1 cellular context compared by ENCODE assay signal in the genomic region with DNA sequence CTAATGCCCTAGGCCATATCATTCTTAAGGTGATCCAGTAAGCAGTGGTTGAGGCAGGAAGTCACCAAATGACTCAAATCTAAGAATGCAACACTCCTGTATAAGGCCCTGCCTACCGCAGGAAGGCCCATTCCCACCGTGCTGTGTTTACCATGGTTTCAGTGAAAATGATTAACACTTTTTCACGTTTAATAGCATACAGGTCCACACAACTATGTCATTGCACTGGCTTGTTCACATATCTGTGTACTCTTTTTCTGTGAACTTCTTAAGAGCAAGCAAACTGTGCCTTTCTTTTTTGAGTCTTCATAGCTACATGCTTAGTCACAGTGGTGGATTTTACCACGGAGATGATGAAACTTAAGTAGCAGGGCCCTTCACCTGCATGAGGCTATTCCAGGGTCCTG.
TF ChIP-seq lines count a peak whose summit lies in the region.

No MANE protein-coding gene starts in this region.

TF ChIP-seq in GM12878, 131 proteins besides CTCF, POLR2A, EP300 and RAD21 (continued from another document):
- TF ChIP-seq, protein P1, sequence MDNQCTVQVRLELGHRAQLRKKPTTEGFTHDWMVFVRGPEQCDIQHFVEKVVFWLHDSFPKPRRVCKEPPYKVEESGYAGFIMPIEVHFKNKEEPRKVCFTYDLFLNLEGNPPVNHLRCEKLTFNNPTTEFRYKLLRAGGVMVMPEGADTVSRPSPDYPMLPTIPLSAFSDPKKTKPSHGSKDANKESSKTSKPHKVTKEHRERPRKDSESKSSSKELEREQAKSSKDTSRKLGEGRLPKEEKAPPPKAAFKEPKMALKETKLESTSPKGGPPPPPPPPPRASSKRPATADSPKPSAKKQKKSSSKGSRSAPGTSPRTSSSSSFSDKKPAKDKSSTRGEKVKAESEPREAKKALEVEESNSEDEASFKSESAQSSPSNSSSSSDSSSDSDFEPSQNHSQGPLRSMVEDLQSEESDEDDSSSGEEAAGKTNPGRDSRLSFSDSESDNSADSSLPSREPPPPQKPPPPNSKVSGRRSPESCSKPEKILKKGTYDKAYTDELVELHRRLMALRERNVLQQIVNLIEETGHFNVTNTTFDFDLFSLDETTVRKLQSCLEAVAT (IDR thresholded peaks at IDR 0.05) = no peak
- TF ChIP-seq, protein P2, sequence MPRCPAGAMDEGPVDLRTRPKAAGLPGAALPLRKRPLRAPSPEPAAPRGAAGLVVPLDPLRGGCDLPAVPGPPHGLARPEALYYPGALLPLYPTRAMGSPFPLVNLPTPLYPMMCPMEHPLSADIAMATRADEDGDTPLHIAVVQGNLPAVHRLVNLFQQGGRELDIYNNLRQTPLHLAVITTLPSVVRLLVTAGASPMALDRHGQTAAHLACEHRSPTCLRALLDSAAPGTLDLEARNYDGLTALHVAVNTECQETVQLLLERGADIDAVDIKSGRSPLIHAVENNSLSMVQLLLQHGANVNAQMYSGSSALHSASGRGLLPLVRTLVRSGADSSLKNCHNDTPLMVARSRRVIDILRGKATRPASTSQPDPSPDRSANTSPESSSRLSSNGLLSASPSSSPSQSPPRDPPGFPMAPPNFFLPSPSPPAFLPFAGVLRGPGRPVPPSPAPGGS (IDR thresholded peaks at IDR 0.05; ENCODE audit: borderline replicate concordance, insufficient read depth, low read depth, low read length, poor library complexity, severe bottlenecking) = no peak
- TF ChIP-seq SUZ12 (IDR thresholded peaks at IDR 0.05; ENCODE audit: unreplicated experiment) (no peak), NFYA (IDR thresholded peaks at IDR 0.05; ENCODE audit: borderline replicate concordance, low read depth, low read length) (no peak), MXI1 (IDR thresholded peaks at IDR 0.05; ENCODE audit: low read depth, low read length) (no peak), CEBPB (IDR thresholded peaks at IDR 0.05; ENCODE audit: borderline replicate concordance in 1 of 2, low read depth in 2 of 2, low read length in 2 of 2) (no peak), SPI1 (IDR thresholded peaks at IDR 0.05; ENCODE audit: borderline replicate concordance, insufficient read depth, low read depth, low read length) (no peak), SRF (IDR thresholded peaks at IDR 0.05; ENCODE audit: low read depth in 2 of 2, low read length in 2 of 2) (no peak), JUNB (IDR thresholded peaks at IDR 0.05) (peak; percentile 73), CHD4 (IDR thresholded peaks at IDR 0.05) (no peak), SREBF1 (IDR thresholded peaks at IDR 0.05; ENCODE audit: low read length) (no peak), CREB1 (IDR thresholded peaks at IDR 0.05; ENCODE audit: low read depth) (no peak), POLR2AphosphoS5 (IDR thresholded peaks at IDR 0.05; ENCODE audit: low read length) (no peak), ZZZ3 (IDR thresholded peaks at IDR 0.05; ENCODE audit: control insufficient read depth, insufficient read length, low read depth) (no peak), HCFC1 (IDR thresholded peaks at IDR 0.05; ENCODE audit: low read length) (no peak), MEF2B (IDR thresholded peaks at IDR 0.05; ENCODE audit: partially characterized antibody, poor library complexity, severe bottlenecking) (no peak), IRF4 (IDR thresholded peaks at IDR 0.05; ENCODE audit: low read depth, low read length) (peak; percentile 55; the same call in 1 of the 2 replicates), RELA (IDR thresholded peaks at IDR 0.05; ENCODE audit: borderline replicate concordance, partially characterized antibody) (no peak), RBBP5 (conservative IDR thresholded peaks at IDR 0.05) (no peak), MYC (IDR thresholded peaks at IDR 0.05; ENCODE audit: insufficient read depth, insufficient read length, insufficient replicate concordance, low read length, severe bottlenecking) (no peak), HDAC6 (IDR thresholded peaks at IDR 0.05; ENCODE audit: unreplicated experiment) (no peak), MYB (IDR thresholded peaks at IDR 0.05; ENCODE audit: borderline replicate concordance, low read depth, low read length) (no peak), ZNF622 (IDR thresholded peaks at IDR 0.05) (no peak), SMC3 (IDR thresholded peaks at IDR 0.05; ENCODE audit: borderline replicate concordance, low read length) (no peak), RUNX3 (IDR thresholded peaks at IDR 0.05; ENCODE audit: low read length) (peak; percentile 94), NRF1 (conservative IDR thresholded peaks at IDR 0.05; ENCODE audit: low read depth, low read length) (no peak), POLR2AphosphoS2 (IDR thresholded peaks at IDR 0.05; ENCODE audit: low read depth, low read length) (no peak), STAT1 (conservative IDR thresholded peaks at IDR 0.05) (no peak), CBFB (IDR thresholded peaks at IDR 0.05; ENCODE audit: low read depth) (no peak), IKZF1 (conservative IDR thresholded peaks at IDR 0.05) (no peak)
- TF ChIP-seq, protein P3, sequence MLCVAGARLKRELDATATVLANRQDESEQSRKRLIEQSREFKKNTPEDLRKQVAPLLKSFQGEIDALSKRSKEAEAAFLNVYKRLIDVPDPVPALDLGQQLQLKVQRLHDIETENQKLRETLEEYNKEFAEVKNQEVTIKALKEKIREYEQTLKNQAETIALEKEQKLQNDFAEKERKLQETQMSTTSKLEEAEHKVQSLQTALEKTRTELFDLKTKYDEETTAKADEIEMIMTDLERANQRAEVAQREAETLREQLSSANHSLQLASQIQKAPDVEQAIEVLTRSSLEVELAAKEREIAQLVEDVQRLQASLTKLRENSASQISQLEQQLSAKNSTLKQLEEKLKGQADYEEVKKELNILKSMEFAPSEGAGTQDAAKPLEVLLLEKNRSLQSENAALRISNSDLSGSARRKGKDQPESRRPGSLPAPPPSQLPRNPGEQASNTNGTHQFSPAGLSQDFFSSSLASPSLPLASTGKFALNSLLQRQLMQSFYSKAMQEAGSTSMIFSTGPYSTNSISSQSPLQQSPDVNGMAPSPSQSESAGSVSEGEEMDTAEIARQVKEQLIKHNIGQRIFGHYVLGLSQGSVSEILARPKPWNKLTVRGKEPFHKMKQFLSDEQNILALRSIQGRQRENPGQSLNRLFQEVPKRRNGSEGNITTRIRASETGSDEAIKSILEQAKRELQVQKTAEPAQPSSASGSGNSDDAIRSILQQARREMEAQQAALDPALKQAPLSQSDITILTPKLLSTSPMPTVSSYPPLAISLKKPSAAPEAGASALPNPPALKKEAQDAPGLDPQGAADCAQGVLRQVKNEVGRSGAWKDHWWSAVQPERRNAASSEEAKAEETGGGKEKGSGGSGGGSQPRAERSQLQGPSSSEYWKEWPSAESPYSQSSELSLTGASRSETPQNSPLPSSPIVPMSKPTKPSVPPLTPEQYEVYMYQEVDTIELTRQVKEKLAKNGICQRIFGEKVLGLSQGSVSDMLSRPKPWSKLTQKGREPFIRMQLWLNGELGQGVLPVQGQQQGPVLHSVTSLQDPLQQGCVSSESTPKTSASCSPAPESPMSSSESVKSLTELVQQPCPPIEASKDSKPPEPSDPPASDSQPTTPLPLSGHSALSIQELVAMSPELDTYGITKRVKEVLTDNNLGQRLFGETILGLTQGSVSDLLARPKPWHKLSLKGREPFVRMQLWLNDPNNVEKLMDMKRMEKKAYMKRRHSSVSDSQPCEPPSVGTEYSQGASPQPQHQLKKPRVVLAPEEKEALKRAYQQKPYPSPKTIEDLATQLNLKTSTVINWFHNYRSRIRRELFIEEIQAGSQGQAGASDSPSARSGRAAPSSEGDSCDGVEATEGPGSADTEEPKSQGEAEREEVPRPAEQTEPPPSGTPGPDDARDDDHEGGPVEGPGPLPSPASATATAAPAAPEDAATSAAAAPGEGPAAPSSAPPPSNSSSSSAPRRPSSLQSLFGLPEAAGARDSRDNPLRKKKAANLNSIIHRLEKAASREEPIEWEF (IDR thresholded peaks at IDR 0.05; ENCODE audit: insufficient replicate concordance, low read depth, low read length) = no peak
- TF ChIP-seq, protein P4, sequence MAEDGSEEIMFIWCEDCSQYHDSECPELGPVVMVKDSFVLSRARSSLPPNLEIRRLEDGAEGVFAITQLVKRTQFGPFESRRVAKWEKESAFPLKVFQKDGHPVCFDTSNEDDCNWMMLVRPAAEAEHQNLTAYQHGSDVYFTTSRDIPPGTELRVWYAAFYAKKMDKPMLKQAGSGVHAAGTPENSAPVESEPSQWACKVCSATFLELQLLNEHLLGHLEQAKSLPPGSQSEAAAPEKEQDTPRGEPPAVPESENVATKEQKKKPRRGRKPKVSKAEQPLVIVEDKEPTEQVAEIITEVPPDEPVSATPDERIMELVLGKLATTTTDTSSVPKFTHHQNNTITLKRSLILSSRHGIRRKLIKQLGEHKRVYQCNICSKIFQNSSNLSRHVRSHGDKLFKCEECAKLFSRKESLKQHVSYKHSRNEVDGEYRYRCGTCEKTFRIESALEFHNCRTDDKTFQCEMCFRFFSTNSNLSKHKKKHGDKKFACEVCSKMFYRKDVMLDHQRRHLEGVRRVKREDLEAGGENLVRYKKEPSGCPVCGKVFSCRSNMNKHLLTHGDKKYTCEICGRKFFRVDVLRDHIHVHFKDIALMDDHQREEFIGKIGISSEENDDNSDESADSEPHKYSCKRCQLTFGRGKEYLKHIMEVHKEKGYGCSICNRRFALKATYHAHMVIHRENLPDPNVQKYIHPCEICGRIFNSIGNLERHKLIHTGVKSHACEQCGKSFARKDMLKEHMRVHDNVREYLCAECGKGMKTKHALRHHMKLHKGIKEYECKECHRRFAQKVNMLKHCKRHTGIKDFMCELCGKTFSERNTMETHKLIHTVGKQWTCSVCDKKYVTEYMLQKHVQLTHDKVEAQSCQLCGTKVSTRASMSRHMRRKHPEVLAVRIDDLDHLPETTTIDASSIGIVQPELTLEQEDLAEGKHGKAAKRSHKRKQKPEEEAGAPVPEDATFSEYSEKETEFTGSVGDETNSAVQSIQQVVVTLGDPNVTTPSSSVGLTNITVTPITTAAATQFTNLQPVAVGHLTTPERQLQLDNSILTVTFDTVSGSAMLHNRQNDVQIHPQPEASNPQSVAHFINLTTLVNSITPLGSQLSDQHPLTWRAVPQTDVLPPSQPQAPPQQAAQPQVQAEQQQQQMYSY (CRISPR knock-in tag; IDR thresholded peaks at IDR 0.05) = no peak
- TF ChIP-seq, protein P5, sequence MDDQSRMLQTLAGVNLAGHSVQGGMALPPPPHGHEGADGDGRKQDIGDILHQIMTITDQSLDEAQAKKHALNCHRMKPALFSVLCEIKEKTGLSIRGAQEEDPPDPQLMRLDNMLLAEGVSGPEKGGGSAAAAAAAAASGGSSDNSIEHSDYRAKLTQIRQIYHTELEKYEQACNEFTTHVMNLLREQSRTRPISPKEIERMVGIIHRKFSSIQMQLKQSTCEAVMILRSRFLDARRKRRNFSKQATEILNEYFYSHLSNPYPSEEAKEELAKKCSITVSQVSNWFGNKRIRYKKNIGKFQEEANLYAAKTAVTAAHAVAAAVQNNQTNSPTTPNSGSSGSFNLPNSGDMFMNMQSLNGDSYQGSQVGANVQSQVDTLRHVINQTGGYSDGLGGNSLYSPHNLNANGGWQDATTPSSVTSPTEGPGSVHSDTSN (IDR thresholded peaks at IDR 0.05; ENCODE audit: insufficient replicate concordance, low read depth, low read length) = no peak
- TF ChIP-seq, protein P6, sequence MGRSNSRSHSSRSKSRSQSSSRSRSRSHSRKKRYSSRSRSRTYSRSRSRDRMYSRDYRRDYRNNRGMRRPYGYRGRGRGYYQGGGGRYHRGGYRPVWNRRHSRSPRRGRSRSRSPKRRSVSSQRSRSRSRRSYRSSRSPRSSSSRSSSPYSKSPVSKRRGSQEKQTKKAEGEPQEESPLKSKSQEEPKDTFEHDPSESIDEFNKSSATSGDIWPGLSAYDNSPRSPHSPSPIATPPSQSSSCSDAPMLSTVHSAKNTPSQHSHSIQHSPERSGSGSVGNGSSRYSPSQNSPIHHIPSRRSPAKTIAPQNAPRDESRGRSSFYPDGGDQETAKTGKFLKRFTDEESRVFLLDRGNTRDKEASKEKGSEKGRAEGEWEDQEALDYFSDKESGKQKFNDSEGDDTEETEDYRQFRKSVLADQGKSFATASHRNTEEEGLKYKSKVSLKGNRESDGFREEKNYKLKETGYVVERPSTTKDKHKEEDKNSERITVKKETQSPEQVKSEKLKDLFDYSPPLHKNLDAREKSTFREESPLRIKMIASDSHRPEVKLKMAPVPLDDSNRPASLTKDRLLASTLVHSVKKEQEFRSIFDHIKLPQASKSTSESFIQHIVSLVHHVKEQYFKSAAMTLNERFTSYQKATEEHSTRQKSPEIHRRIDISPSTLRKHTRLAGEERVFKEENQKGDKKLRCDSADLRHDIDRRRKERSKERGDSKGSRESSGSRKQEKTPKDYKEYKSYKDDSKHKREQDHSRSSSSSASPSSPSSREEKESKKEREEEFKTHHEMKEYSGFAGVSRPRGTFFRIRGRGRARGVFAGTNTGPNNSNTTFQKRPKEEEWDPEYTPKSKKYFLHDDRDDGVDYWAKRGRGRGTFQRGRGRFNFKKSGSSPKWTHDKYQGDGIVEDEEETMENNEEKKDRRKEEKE (IDR thresholded peaks at IDR 0.05) = no peak
TF ChIP-seq in GM12878: peak in this region for 11.
